In genomic region chr6:36120539-36120938, GRCh38 we compare ENCODE assay signal across 8 cellular contexts. TPM values are rescaled to one million over a fixed set of nuclear protein-coding genes. Genes with fewer than 3 reads are reported as not detected.
DNase-seq lines count a peak whose midpoint lies in the region; ATAC-seq and TF ChIP-seq lines count a peak whose summit lies in the region.

No MANE protein-coding gene starts in this region.

- WGBS in right cardiac atrium, result 31% methylated on average over 10 of the region's 10 CpGs

- BruUV-seq in Caco-2 (replicated peaks; lab: Mats Ljungman, UMichigan), result no TSS peak

- peaks cover 34% of the 10 kb centered on the region for H3K36me3 Mint-ChIP-seq in Caco-2 (ENCODE audit: insufficient read depth, unreplicated experiment)
- H3K36me3 Mint-ChIP-seq in activated T-cell treated with anti-CD3 and anti-CD28 coated beads, Interleukin-2, amount 50 U/mL, for 4 hours (ENCODE audit: insufficient read depth), result peaks cover 6% of the 10 kb centered on the region
- H3K36me3 Mint-ChIP-seq in naive B cell, result peaks cover 0 to 5% of the 10 kb centered on the region in 2 donors

- H3K27ac Mint-ChIP-seq in Caco-2 (ENCODE audit: unreplicated experiment), result peak overlapping the region; percentile 45
- H3K27ac Mint-ChIP-seq in naive B cell, result peak overlapping the region; percentile 99 to 100 (median 99)

- H3K27me3 Mint-ChIP-seq in Caco-2 (ENCODE audit: insufficient read depth, unreplicated experiment) (no peaks in the 10 kb centered on the region), naive B cell (no peaks in the 10 kb centered on the region)
- H3K27me3 Mint-ChIP-seq in activated T-cell treated with anti-CD3 and anti-CD28 coated beads, Interleukin-2, amount 50 U/mL, for 4 hours (ENCODE audit: low read depth), result no peaks in the 10 kb centered on the region

- H3K9me3 ChIP-seq in Caco-2 (no peaks in the 10 kb centered on the region), right cardiac atrium (ENCODE audit: control insufficient read depth, low read length) (no peaks in the 10 kb centered on the region)

- H3K4me1 ChIP-seq in Caco-2, result peaks cover 18% of the 10 kb centered on the region
- peaks cover 12% of the 10 kb centered on the region for H3K4me1 ChIP-seq in right cardiac atrium (ENCODE audit: control insufficient read depth, insufficient read depth, low read length)

- no peak overlapping the region for H3K4me3 ChIP-seq in Caco-2 (ENCODE audit: low read depth, low read length)
- no peak overlapping the region for H3K4me3 ChIP-seq in right cardiac atrium (ENCODE audit: low read length)

- no peak overlapping the region for H3K4me3 Mint-ChIP-seq in Caco-2 (ENCODE audit: unreplicated experiment)
- H3K4me3 Mint-ChIP-seq in activated T-cell treated with anti-CD3 and anti-CD28 coated beads, Interleukin-2, amount 50 U/mL, for 4 hours, result peak overlapping the region; percentile 79
- peak overlapping the region; percentile 76 to 99 (median 92) for H3K4me3 Mint-ChIP-seq in naive B cell

- H3K27ac ChIP-seq in right cardiac atrium (ENCODE audit: low read length), result no peak overlapping the region

- H3K36me3 ChIP-seq in Caco-2 (ENCODE audit: control insufficient read depth, insufficient read depth, low read length), result no peaks in the 10 kb centered on the region

- DNase-seq in Caco-2 (no peak), NCI-H82 (lab: John Stamatoyannopoulos, UW) (peak; percentile 73), naive B cell (peak; percentile 75), NCI-H2081 treated with DMSO at 0.1 percent for 48 hours (lab: John Stamatoyannopoulos, UW) (no peak), right cardiac atrium (no peak), NCI-H345 treated with DMSO at 0.1 percent for 48 hours (lab: John Stamatoyannopoulos, UW; ENCODE audit: unreplicated experiment) (no peak)
- peak; percentile 67 for DNase-seq in activated T-cell treated with anti-CD3 and anti-CD28 coated beads, Interleukin-2, amount 50 U/mL, for 4 hours

- H3K9me3 Mint-ChIP-seq in Caco-2 (ENCODE audit: unreplicated experiment) (no peaks in the 10 kb centered on the region), naive B cell (no peaks in the 10 kb centered on the region)
- no peaks in the 10 kb centered on the region for H3K9me3 Mint-ChIP-seq in activated T-cell treated with anti-CD3 and anti-CD28 coated beads, Interleukin-2, amount 50 U/mL, for 4 hours

- peak; percentile 61 to 63 for ATAC-seq in activated T-cell treated with anti-CD3 and anti-CD28 coated beads, Interleukin-2, amount 50 U/mL, for 4 hours
- ATAC-seq in naive B cell (ENCODE audit: low read depth in 2 of 2), result peak; percentile 76 to 81
- no peak for ATAC-seq in right cardiac atrium
- ATAC-seq in HG03045 (IDR thresholded peaks at IDR 0.05; ENCODE audit: unreplicated experiment), result no peak

- H3K27me3 ChIP-seq in Caco-2 (replicated peaks; ENCODE audit: control insufficient read depth, insufficient read depth, low read length), result no peaks in the 10 kb centered on the region
- H3K27me3 ChIP-seq in right cardiac atrium (ENCODE audit: control insufficient read depth, insufficient read depth), result no peaks in the 10 kb centered on the region

- intact Hi-C loops in Caco-2 (cut with micrococcal nuclease; ENCODE audit: unreplicated experiment) (loop anchor here (5.0 kb wide), 1 partner anchor 242 kb away; no protein-coding TSS in a partner anchor), right cardiac atrium (cut with DNase I) (loop anchor here in 3 of 4 donors (5.0 to 10.0 kb wide), 4 partner anchors 64 to 244 kb away; partner anchors contain the start of gene BRPF3 (in 1 of the 3))

- TF ChIP-seq CTCF in Caco-2 (IDR thresholded peaks at IDR 0.05; ENCODE audit: insufficient read depth in 1 of 2, low read depth in 1 of 2, low read length in 1 of 2, severe bottlenecking in 1 of 2, unreplicated experiment in 1 of 2), result no peak

- peaks cover 13% of the 10 kb centered on the region for H3K4me1 Mint-ChIP-seq in Caco-2 (ENCODE audit: low read depth, unreplicated experiment)
- peaks cover 88% of the 10 kb centered on the region for H3K4me1 Mint-ChIP-seq in activated T-cell treated with anti-CD3 and anti-CD28 coated beads, Interleukin-2, amount 50 U/mL, for 4 hours (ENCODE audit: low read depth)
- H3K4me1 Mint-ChIP-seq in naive B cell, result peaks cover 85 to 98% (median 89%) of the 10 kb centered on the region in 3 donors

- CTCF ChIA-PET in Caco-2 (lab: Charles Lee), result interaction anchor here (0.6 kb wide), 1 partner anchor 195 kb away, joined by 5 read pairs; no protein-coding TSS in a partner anchor

- POLR2A ChIA-PET in Caco-2 (lab: Charles Lee), result no interaction called here

RNA-seq across cellular contexts. Expression of gene MAPK13, which starts 9.8 kb away (rescaled TPM):
- total RNA-seq in Caco-2 (2022) (45.7 and 47.3 TPM in 2 replicates), right cardiac atrium (1 to 10 TPM; 1.7 to 4.0 (median 2.4) TPM)
- 10 to 100 TPM; 33.8 to 61.0 (median 48.4) TPM for total RNA-seq in activated T-cell treated with anti-CD3 and anti-CD28 coated beads, Interleukin-2, amount 50 U/mL, for 4 hours
- polyA plus RNA-seq in naive B cell (ENCODE audit: low read depth in 6 of 6) (10 to 100 TPM; 23.5 to 76.5 (median 53.0) TPM), right cardiac atrium (1.4 TPM)

Comparison
In these comparisons a context has a peak if more than half of its experiments do, and no peak if none do; other contexts are left out.
1. DNase-seq: peak in NCI-H82 (single experiment), activated T-cell treated with anti-CD3 and anti-CD28 coated beads, Interleukin-2, amount 50 U/mL, for 4 hours (single experiment) and naive B cell (single experiment); none in Caco-2 (0 of 2), NCI-H2081 treated with DMSO at 0.1 percent for 48 hours (single experiment), right cardiac atrium (0 of 3) and NCI-H345 treated with DMSO at 0.1 percent for 48 hours (single experiment).
2. ATAC-seq: peak in activated T-cell treated with anti-CD3 and anti-CD28 coated beads, Interleukin-2, amount 50 U/mL, for 4 hours (2 of 2) and naive B cell (2 of 2); none in right cardiac atrium (0 of 2) and HG03045 (single experiment).